ENCODE assay signal across 25 cellular contexts in genomic region chr15:58573270-58573669, GRCh38.
"Had no signal": no experiment of that assay in that cellular context is flagged by ENCODE, and none has a peak within 500 bp of the region (broad histone marks: within the 10 kb centered on the region; RNA-seq: fewer than 3 reads in every experiment).

No MANE protein-coding gene starts in this region.

- H3K4me1 ChIP-seq: ascending aorta had no signal

- H3K9me3 ChIP-seq: ascending aorta had no signal

- H3K27me3 ChIP-seq: ascending aorta, brain microvascular endothelial cell, dorsolateral prefrontal cortex had no signal

- H3K27ac ChIP-seq: ascending aorta, brain microvascular endothelial cell, coronary artery, dorsolateral prefrontal cortex had no signal

- ATAC-seq: activated CD4-positive, CD25-positive, alpha-beta regulatory T cell treated with anti-CD3 and anti-CD28 coated beads, Interleukin-2, amount 50 U/mL, for 24 hours; activated naive CD4-positive, alpha-beta T cell treated with anti-CD3 and anti-CD28 coated beads, Interleukin-2, amount 50 U/mL, for 72 hours; activated T-cell treated with anti-CD3 and anti-CD28 coated beads, Interleukin-2, amount 50 U/mL, for 72 hours; esophagus mucosa; T-helper 17 cell; WTC11 had no signal

- H3K36me3 ChIP-seq: ascending aorta, brain microvascular endothelial cell had no signal

- DNase-seq: activated CD4-positive, alpha-beta memory T cell treated with anti-CD3 and anti-CD28 coated beads, Interleukin-2, amount 10 ng/mL, durations not matched to agents 7 days and 5 days; activated CD4-positive, alpha-beta T cell treated with anti-CD3 and anti-CD28 coated beads, Interleukin-2, amount 10 ng/mL, durations not matched to agents 7 days and 5 days; activated CD4-positive, alpha-beta T cell treated with anti-CD3 and anti-CD28 coated beads, Interleukin-2, amount 50 U/mL, for 4 hours; activated CD8-positive, alpha-beta memory T cell treated with anti-CD3 and anti-CD28 coated beads, Interleukin-2, amount 50 U/mL, for 48 hours; activated gamma-delta T cell; activated naive CD4-positive, alpha-beta T cell; activated naive CD4-positive, alpha-beta T cell treated with anti-CD3 and anti-CD28 coated beads, Interleukin-2, amount 10 ng/mL, durations not matched to agents 7 days and 5 days; activated naive CD8-positive, alpha-beta T cell treated with anti-CD3 and anti-CD28 coated beads, Interleukin-2, amount 10 ng/mL, durations not matched to agents 7 days and 5 days; activated T-cell treated with anti-CD3 and anti-CD28 coated beads for 4 hours; activated T-cell treated with anti-CD3 and anti-CD28 coated beads, Interleukin-2, amount 50 U/mL, for 24 hours; activated T-cell treated with anti-CD3 and anti-CD28 coated beads, Interleukin-2, amount 50 U/mL, for 72 hours; brain microvascular endothelial cell; dorsolateral prefrontal cortex; effector memory CD4-positive, alpha-beta T cell; endodermal cell; foreskin fibroblast; T-helper 1 cell; T-helper 17 cell; T1000 had no signal

- H3K4me3 ChIP-seq: ascending aorta, coronary artery, dorsolateral prefrontal cortex had no signal
